ENCODE assay signal across 8 cellular contexts in genomic region chr9:114930063-114930812, GRCh38. TPM values are rescaled to one million over a fixed set of nuclear protein-coding genes. Genes with fewer than 3 reads are reported as not detected.
DNase-seq lines count a peak whose midpoint lies in the region; ATAC-seq lines count a peak whose summit lies in the region.

TNFSF8 (minus strand) TSS chr9:114930591; CDS start chr9:114930303, 288 bp downstream.

- intact Hi-C loops in left ventricle myocardium superior (cut with micrococcal nuclease), result no loop called here

- peak; percentile 55 to 64 for DNase-seq in activated CD8-positive, alpha-beta memory T cell treated with anti-CD3 and anti-CD28 coated beads for 4 hours (ENCODE audit: low read depth in 2 of 2)
- DNase-seq in left ventricle myocardium superior (peak; percentile 41), NCI-H2029 (lab: John Stamatoyannopoulos, UW) (no peak), NCI-H146 treated with DMSO at 0.1 percent for 48 hours (lab: John Stamatoyannopoulos, UW; ENCODE audit: unreplicated experiment) (no peak), COR-L47 (lab: John Stamatoyannopoulos, UW) (no peak), OCI-M1 (lab: John Stamatoyannopoulos, UW) (no peak)
- peak; percentile 31 to 65 for DNase-seq in stimulated activated CD8-positive, alpha-beta memory T cell treated with anti-CD3 and anti-CD28 coated beads, Interleukin-4, amount 100 ng/mL, for 4 hours (ENCODE audit: low read depth in 2 of 2, low spot score in 1 of 2)

- ATAC-seq in HG03432 (IDR thresholded peaks at IDR 0.05; ENCODE audit: unreplicated experiment), result peak; percentile 60
- ATAC-seq in left ventricle myocardium superior, result peak; percentile 33

RNA-seq across cellular contexts. Expression of gene TNFSF8, which starts in this region (rescaled TPM):
- 0.77 TPM for total RNA-seq in left ventricle myocardium superior

Comparison
In these comparisons a context has a peak if more than half of its experiments do, and no peak if none do; other contexts are left out.
1. Peak in DNase-seq and ATAC-seq in left ventricle myocardium superior; RNA of the gene not detected or under 1 TPM.
2. DNase-seq: peak in activated CD8-positive, alpha-beta memory T cell treated with anti-CD3 and anti-CD28 coated beads for 4 hours (2 of 2) and stimulated activated CD8-positive, alpha-beta memory T cell treated with anti-CD3 and anti-CD28 coated beads, Interleukin-4, amount 100 ng/mL, for 4 hours (2 of 2); none in NCI-H2029 (single experiment), NCI-H146 treated with DMSO at 0.1 percent for 48 hours (single experiment), COR-L47 (single experiment) and OCI-M1 (single experiment).